ENCODE assay signal across 15 cellular contexts in the genomic region with DNA sequence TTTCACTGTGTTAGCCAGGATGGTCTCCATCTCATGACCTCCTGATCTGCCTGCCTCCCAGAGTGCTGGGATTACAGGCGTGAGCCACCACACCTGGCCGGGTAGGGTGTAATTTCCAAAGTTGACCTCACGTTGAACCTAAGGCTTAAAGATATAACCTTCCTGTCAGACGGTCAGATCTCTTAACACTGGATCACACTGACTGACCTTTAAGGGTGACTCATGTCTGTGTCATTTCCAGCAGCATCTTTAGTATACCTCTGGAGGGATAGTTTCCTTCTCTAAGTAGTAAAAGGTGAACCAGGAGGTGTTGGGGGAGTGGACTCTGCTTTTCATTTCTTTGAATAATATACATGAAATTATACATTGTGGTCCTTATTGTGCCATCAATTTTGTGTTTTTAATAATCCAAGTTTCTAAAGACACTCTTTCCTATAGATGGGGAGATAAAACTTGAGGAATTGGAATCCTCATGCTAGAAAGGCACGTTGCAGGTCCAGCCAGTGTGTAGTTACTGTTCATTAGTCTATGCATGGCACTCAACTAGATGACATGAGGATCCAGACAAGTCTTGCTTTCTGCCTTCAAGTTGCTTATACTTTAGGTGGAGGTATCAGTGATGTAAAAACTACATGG. TPM values are rescaled to one million over a fixed set of nuclear protein-coding genes. Genes with fewer than 3 reads are reported as not detected.
DNase-seq lines count a peak whose midpoint lies in the region; ATAC-seq, FAIRE-seq and TF ChIP-seq lines count a peak whose summit lies in the region.
"Had no signal": no experiment of that assay in that cellular context is flagged by ENCODE, and none has a peak within 500 bp of the region (broad histone marks: within the 10 kb centered on the region; RNA-seq: fewer than 3 reads in every experiment).

No MANE protein-coding gene starts in this region.

- intact Hi-C loops in kidney (cut with DNase I) = no loop called here

- CTCF ChIA-PET in A549 (lab: Yijun Ruan, JAX) = no interaction called here
- CTCF ChIA-PET in RWPE1 (lab: Yijun Ruan, JAX) = interaction anchor here (0.8 kb wide), 1 partner anchor 89 kb away, joined by 4 read pairs; no protein-coding TSS in a partner anchor

- H3K79me2 ChIP-seq in GM23248 (ENCODE audit: insufficient read depth) = peaks cover 90% of the 10 kb centered on the region

- peaks cover 50% of the 10 kb centered on the region for H3K4me1 ChIP-seq in A549
- H3K4me1 ChIP-seq in GM23248 (ENCODE audit: insufficient read depth) = peaks cover 32% of the 10 kb centered on the region
- H3K4me1 ChIP-seq in kidney (ENCODE audit: control insufficient read depth in 1 of 2, insufficient read depth in 1 of 2, low read depth in 1 of 2, low read length in 2 of 2) = peaks cover 4% of the 10 kb centered on the region in 2 donors

- H3K4me3 ChIP-seq in A549 (no peak overlapping the region), GM23248 (no peak overlapping the region), kidney (ENCODE audit: low read length in 2 of 2) (no peak overlapping the region)
- H3K4me3 ChIP-seq: testis had no signal

- H3F3A ChIP-seq in GM23248 (ENCODE audit: insufficient read depth) = peaks cover 37% of the 10 kb centered on the region

- peak overlapping the region; percentile 40 for H3K4me2 ChIP-seq in A549
- no peak overlapping the region for H3K4me2 ChIP-seq in GM23248 (ENCODE audit: unreplicated experiment)

- TF ChIP-seq POLR2A in A549 (IDR thresholded peaks at IDR 0.05; ENCODE audit: low read length) = no peak

- 20% methylated on average over 5 of the region's 5 CpGs for WGBS in A549 (ENCODE audit: missing lambda C conversion rate)
- WGBS in GM23248 (ENCODE audit: low coverage in 1 of 2, low lambda C conversion rate in 2 of 2, missing lambda C conversion rate in 2 of 2), 2 experiments = 62 to 67% methylated on average over 5 of the region's 5 CpGs

- TF ChIP-seq CTCF in A549 (IDR thresholded peaks at IDR 0.05) (no peak), RWPE1 (conservative IDR thresholded peaks at IDR 0.05; ENCODE audit: low read depth) (no peak), kidney (IDR thresholded peaks at IDR 0.05; ENCODE audit: borderline replicate concordance, extremely low read depth, insufficient read depth) (no peak)

- POLR2A ChIA-PET in A549 (lab: Yijun Ruan, JAX) (no interaction called here), RWPE1 (lab: Yijun Ruan, JAX; ENCODE audit: low non-redundant PET) (interaction anchor here (0.6 kb wide), 1 partner anchor 51 kb away, joined by 4 read pairs; no protein-coding TSS in a partner anchor)

- peak; percentile 42 to 58 for DNase-seq in A549 (ENCODE audit: low read depth in 1 of 2, low spot score in 1 of 2)
- DNase-seq in GM23248 = peak; percentile 45
- DNase-seq in RWPE1 (ENCODE audit: low spot score) = peak; percentile 73
- DNase-seq in islet precursor cell = peak; percentile 76
- no peak for DNase-seq in NCI-H2029 (lab: John Stamatoyannopoulos, UW)
- no peak for DNase-seq in kidney
- DNase-seq in activated effector memory CD4-positive, alpha-beta T cell treated with Interleukin-2 at 50 U/mL for 16 hours = no peak
- DNase-seq: activated CD4-positive, alpha-beta T cell treated with anti-CD3 and anti-CD28 coated beads, Interleukin-2, amount 50 U/mL, for 1 hour; DMS53; effector CD8-positive, alpha-beta T cell; NCI-H1417 treated with DMSO at 0.1 percent for 48 hours; NCI-H345; RPMI8226; testis had no signal

- H3K9ac ChIP-seq in GM23248 (no peak overlapping the region), kidney (ENCODE audit: low read length in 2 of 2) (no peak overlapping the region)

- TF ChIP-seq RAD21 in A549 (conservative IDR thresholded peaks at IDR 0.05 in 1 of 2, IDR thresholded peaks at IDR 0.05 in 1 of 2) = no peak

- H3K27me3 ChIP-seq in GM23248 (replicated peaks; ENCODE audit: insufficient read depth) = no peaks in the 10 kb centered on the region
- H3K27me3 ChIP-seq: testis had no signal

- no peak for TF ChIP-seq EP300 in A549 (IDR thresholded peaks at IDR 0.05)

- H2AFZ ChIP-seq in GM23248 = no peak overlapping the region

- no peak for FAIRE-seq in A549 (lab: Jason Lieb, UNC)
- no peak for FAIRE-seq in kidney (lab: Jason Lieb, UNC)

- peak overlapping the region in 1 of 2 experiments; percentile 53; a peak in 4 of 6 replicates for H3K27ac ChIP-seq in A549
- no peak overlapping the region for H3K27ac ChIP-seq in GM23248
- H3K27ac ChIP-seq in RWPE1 = 0 out of 2 replicates have a peak overlapping the region, but pooled peaks have one; percentile 23
- no peak overlapping the region for H3K27ac ChIP-seq in kidney (ENCODE audit: low read depth in 2 of 2, low read length in 2 of 2)
- H3K27ac ChIP-seq: testis had no signal

- no peaks in the 10 kb centered on the region for H3K9me2 ChIP-seq in GM23248 (ENCODE audit: insufficient read depth)

- in situ Hi-C loops in GM23248 (cut with MboI) = no loop called here

- H3K9me3 ChIP-seq in A549 (no peaks in the 10 kb centered on the region), GM23248 (ENCODE audit: low read depth) (no peaks in the 10 kb centered on the region), kidney (ENCODE audit: control insufficient read depth in 1 of 2, low read length in 2 of 2) (no peaks in the 10 kb centered on the region)
- H3K9me3 ChIP-seq: testis had no signal

- no peaks in the 10 kb centered on the region for H3K36me3 ChIP-seq in GM23248 (ENCODE audit: low read depth)
- no peaks in the 10 kb centered on the region for H3K36me3 ChIP-seq in kidney (ENCODE audit: control insufficient read depth in 1 of 2, insufficient read depth in 2 of 2, low read length in 2 of 2)

- ATAC-seq in A549 (peak; percentile 75 to 77; a peak in 5 of 6 replicates), HG02885 (IDR thresholded peaks at IDR 0.05; ENCODE audit: poor library complexity, unreplicated experiment) (no peak)

- H4K20me1 ChIP-seq in GM23248 (ENCODE audit: insufficient read depth) = peaks cover 12% of the 10 kb centered on the region; the same call in 1 of the 2 replicates

TF ChIP-seq in A549, 52 proteins besides CTCF, POLR2A, EP300 and RAD21:
- TF ChIP-seq HOXB13 (CRISPR knock-in tag; IDR thresholded peaks at IDR 0.05; ENCODE audit: low read depth) (no peak), FOSL2 (IDR thresholded peaks at IDR 0.05) (0 out of 2 replicates have a peak, but pooled peaks have one; percentile 40), FOSL2 (CRISPR knock-in tag; IDR thresholded peaks at IDR 0.05) (peak; percentile 68), JUNB (IDR thresholded peaks at IDR 0.05) (peak; percentile 43; the same call in 1 of the 2 replicates), HOXB5 (CRISPR knock-in tag; IDR thresholded peaks at IDR 0.05) (no peak)

RNA-seq across cellular contexts. Expression of a gene that starts 45.7 kb away (rescaled TPM):
- 6.0 and 7.2 TPM in 2 replicates for polyA plus RNA-seq in A549 (2011; rRNA removed)
- 6.1 TPM in 2 replicates for polyA plus RNA-seq in A549 (2012; cell fraction: cytosol; rRNA removed)
- 7.2 and 10.1 TPM in 2 replicates for polyA plus RNA-seq in A549 (2012; cell fraction: nucleus; rRNA removed)
- polyA plus RNA-seq in A549 (2017; fragmentation: RNase III; extraction: RNeasy Plus Mini Kit Qiagen cat#74134 plus additional on column Dnase treatment) = 7.0 to 8.1 TPM (median 7.5 TPM) in 3 replicates
- 7.3 and 8.7 TPM in 2 replicates for polyA minus RNA-seq in A549 (2011; rRNA and poly(A)+ RNA removed)
- 21.0 and 24.8 TPM in 2 replicates for total RNA-seq in GM23248 (2014; rRNA removed; shearing (Covaris generic))
- polyA plus RNA-seq in GM23248 (2016; fragmentation: Nextera tagmentation; extraction: Ambion mirVana) = 17.0 and 19.5 TPM in 2 replicates
- 20.3 TPM for total RNA-seq in kidney
- 13.4 TPM for polyA plus RNA-seq in kidney (ENCODE audit: insufficient read depth, low read depth, low replicate concordance)

Comparison
In these comparisons a context has a peak if more than half of its experiments do, and no peak if none do; other contexts are left out.
1. DNase-seq: peak in A549 (2 of 2), GM23248 (single experiment), RWPE1 (single experiment) and islet precursor cell (single experiment); none in NCI-H2029 (single experiment), kidney (single experiment) and activated effector memory CD4-positive, alpha-beta T cell treated with Interleukin-2 at 50 U/mL for 16 hours (single experiment).